Comparison of ENCODE assay signal across 8 cellular contexts in the genomic region with DNA sequence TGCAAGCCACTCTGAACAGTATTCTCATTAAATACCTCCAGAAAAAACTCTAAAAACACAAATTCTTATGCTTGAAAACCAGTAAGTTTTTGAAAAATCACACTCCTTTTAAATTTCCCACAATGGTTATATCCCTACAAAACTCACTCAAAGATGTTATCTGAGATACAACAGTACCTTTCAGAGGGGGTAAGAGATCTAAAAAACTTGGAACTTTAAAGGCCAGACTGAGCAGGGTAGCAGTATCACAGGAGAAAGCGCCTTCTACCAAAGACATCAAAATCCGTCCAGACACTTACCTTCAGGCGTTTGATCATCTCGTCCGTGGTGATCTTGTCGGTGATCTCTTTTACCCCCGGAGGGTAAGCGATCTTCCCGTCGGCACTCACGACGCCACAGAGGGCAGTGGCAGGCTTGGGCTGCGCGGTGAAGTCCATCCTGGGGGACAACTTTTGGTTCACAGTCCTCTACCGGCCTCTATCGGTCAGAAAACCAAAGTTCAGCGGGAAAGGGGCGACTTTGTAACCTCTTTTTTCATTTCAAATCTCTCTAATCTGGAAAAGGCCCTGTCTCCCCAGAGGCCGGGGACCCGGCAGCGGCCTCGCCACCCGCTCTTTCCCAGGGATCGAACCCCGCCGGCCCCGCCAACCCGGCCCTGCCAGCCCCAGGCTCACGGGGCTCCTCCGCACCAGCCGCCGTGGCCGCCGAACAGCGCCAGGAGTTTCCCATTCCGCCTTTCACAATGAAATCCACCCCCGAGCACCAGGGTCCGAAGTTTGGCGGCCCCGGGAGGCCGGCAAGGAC. TPM values are rescaled to one million over a fixed set of nuclear protein-coding genes. Genes with fewer than 3 reads are reported as not detected.
A peak's percentile ranks its signal among the peaks of the same experiment; 100 is the strongest.
DNase-seq lines count a peak whose midpoint lies in the region; ATAC-seq and TF ChIP-seq lines count a peak whose summit lies in the region.

No MANE protein-coding gene starts in this region.

- peak overlapping the region; percentile 94 for H3K9ac ChIP-seq in IMR-90 (ENCODE audit: low read depth, low read length)
- peak overlapping the region; percentile 98 for H3K9ac ChIP-seq in OCI-LY1 (ENCODE audit: low read length)

- peak; percentile 90 for TF ChIP-seq RAD21 in IMR-90 (IDR thresholded peaks at IDR 0.05; ENCODE audit: low read length)

- H3K27ac Mint-ChIP-seq in activated T-cell treated with anti-CD3 and anti-CD28 coated beads, Interleukin-2, amount 50 U/mL, for 24 hours, result peak overlapping the region; percentile 89

- POLR2A ChIA-PET in IMR-90 (lab: Charles Lee; ENCODE audit: unreplicated experiment), result no interaction called here

- H3K27me3 ChIP-seq in IMR-90 (ENCODE audit: control insufficient read depth, insufficient read depth, low read length) (no peaks in the 10 kb centered on the region), OCI-LY1 (ENCODE audit: insufficient read depth, low read length) (no peaks in the 10 kb centered on the region)

- peak overlapping the region; percentile 85 for H3K4ac ChIP-seq in IMR-90 (ENCODE audit: low read depth, low read length)

- H3K4me3 ChIP-seq in IMR-90 (ENCODE audit: insufficient read depth, low read depth, low read length), result peak overlapping the region; percentile 96
- peak overlapping the region; percentile 93 for H3K4me3 ChIP-seq in OCI-LY1 (ENCODE audit: low read depth, low read length, poor library complexity, severe bottlenecking)
- peak overlapping the region; percentile 78 for H3K4me3 ChIP-seq in mucosa of descending colon

- peak overlapping the region; percentile 87; the same call in 1 of the 2 replicates for H3K14ac ChIP-seq in IMR-90 (replicated peaks; ENCODE audit: low read depth, low read length)

- 0 out of 3 replicates have a peak overlapping the region, but pooled peaks have one; percentile 37 for H2BK15ac ChIP-seq in IMR-90 (ENCODE audit: low read depth, low read length)

- TF ChIP-seq CTCF in IMR-90 (conservative IDR thresholded peaks at IDR 0.05; ENCODE audit: low read depth, low read length) (peak; percentile 92), OCI-LY1 (IDR thresholded peaks at IDR 0.05; ENCODE audit: low read length) (peak; percentile 85), mucosa of descending colon (IDR thresholded peaks at IDR 0.05) (peak; percentile 52)

- TF ChIP-seq POLR2A in IMR-90 (IDR thresholded peaks at IDR 0.05; ENCODE audit: low read depth, low read length) (peak; percentile 43; the same call in 1 of the 2 replicates), erythroblast (IDR thresholded peaks at IDR 0.05; ENCODE audit: low read length) (no peak)

- no peak overlapping the region for H4K91ac ChIP-seq in IMR-90 (ENCODE audit: insufficient read depth, low read depth, low read length)

- 0 out of 2 replicates have a peak overlapping the region, but pooled peaks have one; percentile 36 for H3K18ac ChIP-seq in IMR-90 (ENCODE audit: low read depth, low read length)

- H3K9me3 ChIP-seq in IMR-90 (ENCODE audit: control insufficient read depth, insufficient read depth, low read length) (no peaks in the 10 kb centered on the region), OCI-LY1 (ENCODE audit: low read length) (no peaks in the 10 kb centered on the region), mucosa of descending colon (no peaks in the 10 kb centered on the region)

- H2AK5ac ChIP-seq in IMR-90 (ENCODE audit: low read depth, low read length), result no peak overlapping the region

- BruUV-seq in IMR-90 (replicated peaks; lab: Mats Ljungman, UMichigan), result no TSS peak

- H2BK5ac ChIP-seq in IMR-90 (ENCODE audit: low read depth, low read length, poor library complexity, severe bottlenecking), result peak overlapping the region; percentile 82

- no peak overlapping the region for H2BK20ac ChIP-seq in IMR-90 (ENCODE audit: low read depth, low read length)

- 0 out of 4 replicates have a peak overlapping the region, but pooled peaks of 1 of the 2 experiments have one; percentile 9 for H4K8ac ChIP-seq in IMR-90 (ENCODE audit: low read depth in 2 of 2, low read length in 2 of 2)

- H2BK120ac ChIP-seq in IMR-90 (ENCODE audit: low read depth, low read length), result no peak overlapping the region

- H3K36me3 ChIP-seq in IMR-90 (ENCODE audit: control insufficient read depth, insufficient read depth, low read length) (peaks cover 11% of the 10 kb centered on the region), OCI-LY1 (ENCODE audit: insufficient read depth, low read length) (peaks cover 38% of the 10 kb centered on the region), mucosa of descending colon (ENCODE audit: low read depth) (no peaks in the 10 kb centered on the region)

- H3K79me2 ChIP-seq in OCI-LY1 (ENCODE audit: insufficient read depth, low read length), result peaks cover 53% of the 10 kb centered on the region

- in situ Hi-C loops in IMR-90 (cut with MboI; ENCODE audit: low sequenced_read_pairs), result loop anchor here (10.0 kb wide), 1 partner anchor 512 kb away; no protein-coding TSS in a partner anchor

- peak overlapping the region; percentile 89 for H3K4me3 Mint-ChIP-seq in activated T-cell treated with anti-CD3 and anti-CD28 coated beads, Interleukin-2, amount 50 U/mL, for 24 hours

- H3F3A ChIP-seq in OCI-LY1 (ENCODE audit: insufficient read depth, low read length), result no peaks in the 10 kb centered on the region

- peak overlapping the region; percentile 96 for H3K23ac ChIP-seq in IMR-90 (ENCODE audit: low read depth, low read length)

- intact Hi-C loops in IMR-90 (cut with micrococcal nuclease), result loop anchor here (1.0 to 5.0 kb wide), 4 partner anchors 81 to 507 kb away; partner anchors contain the start of genes N4BP2 and SMIM14
- intact Hi-C loops in mucosa of descending colon (cut with DNase I, micrococcal nuclease), result loop anchor here in 1 of 2 donors (5.0 to 10.0 kb wide), 2 partner anchors 282 to 509 kb away; partner anchors contain the start of gene UBE2K

- dilution Hi-C loops in IMR-90 (cut with HindIII; ENCODE audit: low sequenced_read_pairs, unreplicated experiment), result no loop called here

- peaks cover 44% of the 10 kb centered on the region for H3K36me3 Mint-ChIP-seq in activated T-cell treated with anti-CD3 and anti-CD28 coated beads, Interleukin-2, amount 50 U/mL, for 24 hours (ENCODE audit: low read depth)

- H3K9me2 ChIP-seq in OCI-LY1 (ENCODE audit: low read depth, low read length), result no peaks in the 10 kb centered on the region

- WGBS in IMR-90 (ENCODE audit: extremely low coverage in 2 of 2, insufficient read length in 1 of 2), 2 experiments, result 0% methylated on average over 29 of the region's 41 CpGs; no CpG with 5 or more reads in 1 of the 2 experiments

- CTCF ChIA-PET in IMR-90 (lab: Yijun Ruan, JAX), result interaction anchor here (1.6 kb wide), 1 partner anchor 507 kb away, joined by 4 read pairs; no protein-coding TSS in a partner anchor

- H3K4me1 ChIP-seq in IMR-90 (ENCODE audit: control insufficient read depth, insufficient read depth, low read length) (peaks cover 2% of the 10 kb centered on the region), OCI-LY1 (ENCODE audit: insufficient read depth, low read length, severe bottlenecking) (peaks cover 33% of the 10 kb centered on the region), mucosa of descending colon (ENCODE audit: low read depth) (peaks cover 11% of the 10 kb centered on the region)

- H4K20me1 ChIP-seq in IMR-90 (ENCODE audit: insufficient read depth, low read length), result peaks cover 24% of the 10 kb centered on the region
- H4K20me1 ChIP-seq in OCI-LY1 (ENCODE audit: insufficient read depth, low read length), result no peaks in the 10 kb centered on the region

- H3K27me3 Mint-ChIP-seq in activated T-cell treated with anti-CD3 and anti-CD28 coated beads, Interleukin-2, amount 50 U/mL, for 24 hours, result no peaks in the 10 kb centered on the region

- H3K79me1 ChIP-seq in IMR-90 (ENCODE audit: low read depth in 1 of 2, low read length in 2 of 2), result peaks cover 8 to 37% of the 10 kb centered on the region in 2 experiments; a peak in 3 of 4 replicates

- DNase-seq in C1 segment of cervical spinal cord (lab: John Stamatoyannopoulos, UW), result peak; percentile 6 to 85 (median 72)
- peak; percentile 82 for DNase-seq in IMR-90
- peak; percentile 75 for DNase-seq in activated T-cell treated with anti-CD3 and anti-CD28 coated beads, Interleukin-2, amount 50 U/mL, for 24 hours
- DNase-seq in erythroblast (lab: John Stamatoyannopoulos, UW), result peak; percentile 89 to 93
- peak; percentile 77 to 86 (median 78) for DNase-seq in mucosa of descending colon
- peak; percentile 41 to 42 for DNase-seq in stimulated activated CD8-positive, alpha-beta memory T cell treated with anti-CD3 and anti-CD28 coated beads, Interleukin-2, amount 100 ng/mL, for 48 hours (ENCODE audit: low read depth in 2 of 2)

- H2AFZ ChIP-seq in IMR-90 (replicated peaks; ENCODE audit: low read length, poor library complexity), result peak overlapping the region; percentile 95
- no peak overlapping the region for H2AFZ ChIP-seq in OCI-LY1 (ENCODE audit: low read length)

- peak overlapping the region; percentile 91 for H3K27ac ChIP-seq in IMR-90 (ENCODE audit: insufficient read depth, low read length)
- peak overlapping the region; percentile 78 for H3K27ac ChIP-seq in OCI-LY1 (ENCODE audit: low read depth, low read length, poor library complexity, severe bottlenecking)

- H3K4me1 Mint-ChIP-seq in activated T-cell treated with anti-CD3 and anti-CD28 coated beads, Interleukin-2, amount 50 U/mL, for 24 hours (ENCODE audit: low read depth), result peaks cover 47% of the 10 kb centered on the region

- H2AK9ac ChIP-seq in IMR-90 (replicated peaks; ENCODE audit: low read depth, low read length, poor library complexity), result peak overlapping the region; percentile 96

- H3K9me1 ChIP-seq in IMR-90 (ENCODE audit: insufficient read depth, low read length), result peaks cover 6% of the 10 kb centered on the region

- peak overlapping the region; percentile 82 for H4K5ac ChIP-seq in IMR-90 (ENCODE audit: low read depth, low read length)

- ATAC-seq in GM21390 (IDR thresholded peaks at IDR 0.05; ENCODE audit: unreplicated experiment) (peak; percentile 34), IMR-90 (ENCODE audit: low read depth) (peak; percentile 53), mucosa of descending colon (peak; percentile 72)

- H3K56ac ChIP-seq in IMR-90 (ENCODE audit: extremely low read depth, insufficient read depth, low read length), result peak overlapping the region; percentile 80

- H3K4me2 ChIP-seq in IMR-90 (ENCODE audit: low read depth, low read length), result peak overlapping the region; percentile 100
- peak overlapping the region; percentile 76 for H3K4me2 ChIP-seq in OCI-LY1 (ENCODE audit: low read length)

- H3K9me3 Mint-ChIP-seq in activated T-cell treated with anti-CD3 and anti-CD28 coated beads, Interleukin-2, amount 50 U/mL, for 24 hours, result no peaks in the 10 kb centered on the region

TF ChIP-seq in IMR-90, 13 proteins besides CTCF, POLR2A, EP300 and RAD21 (continues in another document):
- TF ChIP-seq MXI1 (IDR thresholded peaks at IDR 0.05; ENCODE audit: borderline replicate concordance, low read depth, low read length) (no peak), MAZ (IDR thresholded peaks at IDR 0.05; ENCODE audit: borderline replicate concordance, low read depth, low read length) (peak; percentile 49; the same call in 1 of the 2 replicates), SMC3 (IDR thresholded peaks at IDR 0.05; ENCODE audit: low read depth, low read length) (peak; percentile 52)

RNA-seq across cellular contexts. Expression of gene PDS5A, which starts 1.4 kb away (rescaled TPM):
- 33.5 and 53.0 TPM in 2 replicates for total RNA-seq in IMR-90 (2012; rRNA removed)
- polyA plus RNA-seq in IMR-90 (2012; rRNA removed), result 12.3 and 16.3 TPM in 2 replicates
- 2.4 and 4.1 TPM in 2 replicates for polyA plus RNA-seq in IMR-90 (2012; cell fraction: cytosol; rRNA removed)
- polyA plus RNA-seq in IMR-90 (2012; cell fraction: nucleus; rRNA removed; ENCODE audit: low replicate concordance), result 3.2 and 17.5 TPM in 2 replicates
- total RNA-seq in mucosa of descending colon, result 10 to 100 TPM; 53.4 to 68.3 (median 64.7) TPM

Comparison
In these comparisons a context has a peak if more than half of its experiments do, and no peak if none do; other contexts are left out.
1. Peak in every context shown above with its lines: DNase-seq, ATAC-seq, H3K4me3 ChIP-seq and H3K27ac ChIP-seq.